Comparison of ENCODE assay signal across 1 cellular context in genomic region chr4:124937993-124938392, GRCh38.
TF ChIP-seq lines count a peak whose summit lies in the region.

No MANE protein-coding gene starts in this region.

TF ChIP-seq in H1, 55 proteins besides CTCF, POLR2A, EP300 and RAD21:
- TF ChIP-seq TCF12 (IDR thresholded peaks at IDR 0.05; ENCODE audit: low read depth, low read length) (no peak), RXRA (IDR thresholded peaks at IDR 0.05; ENCODE audit: insufficient read depth, low read depth, low read length) (no peak), CREB1 (IDR thresholded peaks at IDR 0.05) (no peak), CHD2 (IDR thresholded peaks at IDR 0.05; ENCODE audit: low read length) (no peak), NANOG (IDR thresholded peaks at IDR 0.05; ENCODE audit: insufficient read depth, low read depth, low read length, poor library complexity, severe bottlenecking) (no peak), RNF2 (IDR thresholded peaks at IDR 0.05; ENCODE audit: borderline replicate concordance, low read depth, low read length, missing control alignments, poor library complexity, severe bottlenecking) (no peak), ATF3 (IDR thresholded peaks at IDR 0.05; ENCODE audit: insufficient read depth, low read depth, low read length) (no peak), KDM5A (IDR thresholded peaks at IDR 0.05; ENCODE audit: low read length) (no peak), SIN3A (conservative IDR thresholded peaks at IDR 0.05 in 1 of 2, IDR thresholded peaks at IDR 0.05 in 1 of 2; ENCODE audit: low read depth in 1 of 2, low read length in 2 of 2) (no peak), CEBPB (IDR thresholded peaks at IDR 0.05; ENCODE audit: low read depth, low read length) (no peak), SP1 (IDR thresholded peaks at IDR 0.05; ENCODE audit: low read depth, low read length) (no peak), HDAC6 (IDR thresholded peaks at IDR 0.05; ENCODE audit: low read depth, low read length) (no peak), YY1 (IDR thresholded peaks at IDR 0.05; ENCODE audit: low read depth, low read length) (no peak), CHD1 (IDR thresholded peaks at IDR 0.05; ENCODE audit: low read depth, low read length) (no peak), SP4 (IDR thresholded peaks at IDR 0.05; ENCODE audit: low read length) (no peak), ZNF274 (IDR thresholded peaks at IDR 0.05; ENCODE audit: borderline replicate concordance, extremely low read depth, low read length) (no peak), TAF7 (optimal IDR thresholded peaks at IDR 0.05; ENCODE audit: borderline replicate concordance, low read depth, low read length) (no peak)
